9 cellular contexts compared by ENCODE assay signal in genomic region chr1:42463906-42464305, GRCh38. TPM values are rescaled to one million over a fixed set of nuclear protein-coding genes. Genes with fewer than 3 reads are reported as not detected.
A peak's percentile ranks its signal among the peaks of the same experiment; 100 is the strongest.
DNase-seq lines count a peak whose midpoint lies in the region; ATAC-seq, FAIRE-seq and TF ChIP-seq lines count a peak whose summit lies in the region.
"Had no signal": no experiment of that assay in that cellular context is flagged by ENCODE, and none has a peak within 500 bp of the region (broad histone marks: within the 10 kb centered on the region; RNA-seq: fewer than 3 reads in every experiment).

No MANE protein-coding gene starts in this region.

- H3K9ac ChIP-seq in kidney (ENCODE audit: low read length in 2 of 2) = peak overlapping the region in 1 of 2 donors; percentile 72
- H3K9ac ChIP-seq in subcutaneous abdominal adipose tissue (ENCODE audit: low read length in 5 of 5) = peak overlapping the region in 3 of 5 donors; percentile 51 to 65 (median 65)

- H3K4me3 Mint-ChIP-seq in activated CD4-positive, alpha-beta T cell treated with anti-CD3 and anti-CD28 coated beads, Interleukin-2, amount 10 ng/mL, durations not matched to agents 24 days and 14 days = peak overlapping the region; percentile 85
- H3K4me3 Mint-ChIP-seq in activated naive CD8-positive, alpha-beta T cell = peak overlapping the region; percentile 91

- no peak for TF ChIP-seq CTCF in kidney (IDR thresholded peaks at IDR 0.05; ENCODE audit: borderline replicate concordance, extremely low read depth, insufficient read depth)

- FAIRE-seq in kidney (lab: Jason Lieb, UNC) = no peak
- FAIRE-seq: bronchial epithelial cell had no signal

- H3K27me3 Mint-ChIP-seq in activated CD4-positive, alpha-beta T cell treated with anti-CD3 and anti-CD28 coated beads, Interleukin-2, amount 10 ng/mL, durations not matched to agents 24 days and 14 days = peaks cover 14% of the 10 kb centered on the region
- H3K27me3 Mint-ChIP-seq in activated naive CD8-positive, alpha-beta T cell = no peaks in the 10 kb centered on the region

- no peaks in the 10 kb centered on the region for H3K9me3 Mint-ChIP-seq in activated CD4-positive, alpha-beta T cell treated with anti-CD3 and anti-CD28 coated beads, Interleukin-2, amount 10 ng/mL, durations not matched to agents 24 days and 14 days
- H3K9me3 Mint-ChIP-seq in activated naive CD8-positive, alpha-beta T cell (ENCODE audit: low read depth) = no peaks in the 10 kb centered on the region

- intact Hi-C loops in activated CD4-positive, alpha-beta T cell treated with anti-CD3 and anti-CD28 coated beads, Interleukin-2, amount 10 ng/mL, durations not matched to agents 24 days and 14 days (cut with micrococcal nuclease) = loop anchor here (1.0 to 10.0 kb wide), 4 partner anchors 82 to 381 kb away; partner anchors contain the start of genes C1orf50, P3H1, RIMKLA and YBX1
- intact Hi-C loops in kidney (cut with DNase I) = no loop called here

- H3K4me3 ChIP-seq in kidney (ENCODE audit: low read length in 2 of 2) (peak overlapping the region; percentile 83 to 87), subcutaneous abdominal adipose tissue (ENCODE audit: low read depth in 1 of 5, low read length in 5 of 5) (peak overlapping the region; percentile 80 to 90 (median 87))

- H3K9me3 ChIP-seq in kidney (ENCODE audit: control insufficient read depth in 1 of 2, low read length in 2 of 2) = no peaks in the 10 kb centered on the region
- H3K9me3 ChIP-seq in subcutaneous abdominal adipose tissue (ENCODE audit: control insufficient read depth in 5 of 5, low read length in 5 of 5) = no peaks in the 10 kb centered on the region

- peaks cover 0 to 6% of the 10 kb centered on the region in 2 donors for H3K4me1 ChIP-seq in kidney (ENCODE audit: control insufficient read depth in 1 of 2, insufficient read depth in 1 of 2, low read depth in 1 of 2, low read length in 2 of 2)
- peaks cover 3 to 16% (median 14%) of the 10 kb centered on the region in 5 donors for H3K4me1 ChIP-seq in subcutaneous abdominal adipose tissue (ENCODE audit: control insufficient read depth in 5 of 5, insufficient read depth in 5 of 5, low read length in 5 of 5)

- no peak for DNase-seq in activated CD4-positive, alpha-beta T cell treated with anti-CD3 and anti-CD28 coated beads, Interleukin-2, amount 10 ng/mL, durations not matched to agents 24 days and 14 days
- no peak for DNase-seq in activated CD4-positive, alpha-beta T cell treated with anti-CD3 and anti-CD28 coated beads, Interleukin-2, amount 50 U/mL, for 48 hours
- DNase-seq in kidney (no peak), iPS-NIHi7 (ENCODE audit: extremely low spot score) (no peak), NCI-H2081 (lab: John Stamatoyannopoulos, UW) (no peak)

- H3K36me3 Mint-ChIP-seq in activated CD4-positive, alpha-beta T cell treated with anti-CD3 and anti-CD28 coated beads, Interleukin-2, amount 10 ng/mL, durations not matched to agents 24 days and 14 days (ENCODE audit: low read depth) = peaks cover 22% of the 10 kb centered on the region
- peaks cover 12% of the 10 kb centered on the region for H3K36me3 Mint-ChIP-seq in activated naive CD8-positive, alpha-beta T cell

- peaks cover 18% of the 10 kb centered on the region for H3K4me1 Mint-ChIP-seq in activated CD4-positive, alpha-beta T cell treated with anti-CD3 and anti-CD28 coated beads, Interleukin-2, amount 10 ng/mL, durations not matched to agents 24 days and 14 days
- peaks cover 41% of the 10 kb centered on the region for H3K4me1 Mint-ChIP-seq in activated naive CD8-positive, alpha-beta T cell (ENCODE audit: low read depth)

- H3K27ac Mint-ChIP-seq in activated CD4-positive, alpha-beta T cell treated with anti-CD3 and anti-CD28 coated beads, Interleukin-2, amount 10 ng/mL, durations not matched to agents 24 days and 14 days = peak overlapping the region; percentile 22
- H3K27ac Mint-ChIP-seq in activated naive CD8-positive, alpha-beta T cell = peak overlapping the region; percentile 1

- no peak for ATAC-seq in GM19463 (IDR thresholded peaks at IDR 0.05; ENCODE audit: unreplicated experiment)

- no peaks in the 10 kb centered on the region for H3K27me3 ChIP-seq in subcutaneous abdominal adipose tissue (ENCODE audit: control insufficient read depth in 5 of 5, insufficient read depth in 4 of 5, low read length in 5 of 5)

- peak overlapping the region in 1 of 2 donors; percentile 68 for H3K27ac ChIP-seq in kidney (ENCODE audit: low read depth in 2 of 2, low read length in 2 of 2)
- H3K27ac ChIP-seq in subcutaneous abdominal adipose tissue (ENCODE audit: low read depth, low read length) = no peak overlapping the region

- H3K36me3 ChIP-seq in kidney (ENCODE audit: control insufficient read depth in 1 of 2, insufficient read depth in 2 of 2, low read length in 2 of 2) = peaks cover 13 to 14% of the 10 kb centered on the region in 2 donors
- peaks cover 12 to 23% (median 20%) of the 10 kb centered on the region in 5 donors for H3K36me3 ChIP-seq in subcutaneous abdominal adipose tissue (ENCODE audit: control insufficient read depth in 5 of 5, insufficient read depth in 5 of 5, low read length in 5 of 5)

RNA-seq across cellular contexts. Expression of gene CCDC30, which starts 0.8 kb away (rescaled TPM):
- total RNA-seq in activated CD4-positive, alpha-beta T cell treated with anti-CD3 and anti-CD28 coated beads, Interleukin-2, amount 10 ng/mL, durations not matched to agents 24 days and 14 days = 0.68 and 1.1 TPM in 2 replicates
- 18.0 TPM for total RNA-seq in kidney
- 4.9 TPM for polyA plus RNA-seq in kidney (ENCODE audit: insufficient read depth, low read depth, low replicate concordance)

RNA-seq across cellular contexts. Expression of gene PPCS, which starts 7.6 kb away (rescaled TPM):
- 44.7 and 48.0 TPM in 2 replicates for total RNA-seq in activated CD4-positive, alpha-beta T cell treated with anti-CD3 and anti-CD28 coated beads, Interleukin-2, amount 10 ng/mL, durations not matched to agents 24 days and 14 days
- 79.3 TPM for total RNA-seq in kidney
- 145 TPM for polyA plus RNA-seq in kidney (ENCODE audit: insufficient read depth, low read depth, low replicate concordance)

RNA-seq across cellular contexts. Expression of gene ZMYND12, which starts 8.1 kb away (rescaled TPM):
- total RNA-seq in activated CD4-positive, alpha-beta T cell treated with anti-CD3 and anti-CD28 coated beads, Interleukin-2, amount 10 ng/mL, durations not matched to agents 24 days and 14 days = 0.12 TPM in 1 of 2 replicates, not detected in the other
- total RNA-seq in kidney = 1.9 TPM
- polyA plus RNA-seq in kidney (ENCODE audit: insufficient read depth, low read depth, low replicate concordance) = 17.7 TPM
